ENCODE assay signal across 1 cellular context in genomic region chr2:64404002-64404731, GRCh38.
A peak's percentile ranks its signal among the peaks of the same experiment; 100 is the strongest.
TF ChIP-seq lines count a peak whose summit lies in the region.

No MANE protein-coding gene starts in this region.

TF ChIP-seq in HepG2, 621 proteins besides CTCF, POLR2A, EP300 and RAD21 (continued from another document and continues in another):
- no peak for TF ChIP-seq ZNF407 (CRISPR knock-in tag; IDR thresholded peaks at IDR 0.05; ENCODE audit: not compliant biosample characterization)
- 0 out of 2 replicates have a peak, but pooled peaks have one; percentile 11 for TF ChIP-seq NFYC (CRISPR knock-in tag; IDR thresholded peaks at IDR 0.05)
- TF ChIP-seq YEATS4 (CRISPR knock-in tag; IDR thresholded peaks at IDR 0.05; ENCODE audit: borderline replicate concordance): 0 out of 2 replicates have a peak, but pooled peaks have one; percentile 36
- TF ChIP-seq, protein P1, sequence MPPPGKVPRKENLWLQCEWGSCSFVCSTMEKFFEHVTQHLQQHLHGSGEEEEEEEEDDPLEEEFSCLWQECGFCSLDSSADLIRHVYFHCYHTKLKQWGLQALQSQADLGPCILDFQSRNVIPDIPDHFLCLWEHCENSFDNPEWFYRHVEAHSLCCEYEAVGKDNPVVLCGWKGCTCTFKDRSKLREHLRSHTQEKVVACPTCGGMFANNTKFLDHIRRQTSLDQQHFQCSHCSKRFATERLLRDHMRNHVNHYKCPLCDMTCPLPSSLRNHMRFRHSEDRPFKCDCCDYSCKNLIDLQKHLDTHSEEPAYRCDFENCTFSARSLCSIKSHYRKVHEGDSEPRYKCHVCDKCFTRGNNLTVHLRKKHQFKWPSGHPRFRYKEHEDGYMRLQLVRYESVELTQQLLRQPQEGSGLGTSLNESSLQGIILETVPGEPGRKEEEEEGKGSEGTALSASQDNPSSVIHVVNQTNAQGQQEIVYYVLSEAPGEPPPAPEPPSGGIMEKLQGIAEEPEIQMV (CRISPR knock-in tag; IDR thresholded peaks at IDR 0.05; ENCODE audit: low read depth): no peak
- TF ChIP-seq ARHGAP35 (CRISPR knock-in tag; IDR thresholded peaks at IDR 0.05; ENCODE audit: borderline replicate concordance): no peak
- TF ChIP-seq, protein P2, sequence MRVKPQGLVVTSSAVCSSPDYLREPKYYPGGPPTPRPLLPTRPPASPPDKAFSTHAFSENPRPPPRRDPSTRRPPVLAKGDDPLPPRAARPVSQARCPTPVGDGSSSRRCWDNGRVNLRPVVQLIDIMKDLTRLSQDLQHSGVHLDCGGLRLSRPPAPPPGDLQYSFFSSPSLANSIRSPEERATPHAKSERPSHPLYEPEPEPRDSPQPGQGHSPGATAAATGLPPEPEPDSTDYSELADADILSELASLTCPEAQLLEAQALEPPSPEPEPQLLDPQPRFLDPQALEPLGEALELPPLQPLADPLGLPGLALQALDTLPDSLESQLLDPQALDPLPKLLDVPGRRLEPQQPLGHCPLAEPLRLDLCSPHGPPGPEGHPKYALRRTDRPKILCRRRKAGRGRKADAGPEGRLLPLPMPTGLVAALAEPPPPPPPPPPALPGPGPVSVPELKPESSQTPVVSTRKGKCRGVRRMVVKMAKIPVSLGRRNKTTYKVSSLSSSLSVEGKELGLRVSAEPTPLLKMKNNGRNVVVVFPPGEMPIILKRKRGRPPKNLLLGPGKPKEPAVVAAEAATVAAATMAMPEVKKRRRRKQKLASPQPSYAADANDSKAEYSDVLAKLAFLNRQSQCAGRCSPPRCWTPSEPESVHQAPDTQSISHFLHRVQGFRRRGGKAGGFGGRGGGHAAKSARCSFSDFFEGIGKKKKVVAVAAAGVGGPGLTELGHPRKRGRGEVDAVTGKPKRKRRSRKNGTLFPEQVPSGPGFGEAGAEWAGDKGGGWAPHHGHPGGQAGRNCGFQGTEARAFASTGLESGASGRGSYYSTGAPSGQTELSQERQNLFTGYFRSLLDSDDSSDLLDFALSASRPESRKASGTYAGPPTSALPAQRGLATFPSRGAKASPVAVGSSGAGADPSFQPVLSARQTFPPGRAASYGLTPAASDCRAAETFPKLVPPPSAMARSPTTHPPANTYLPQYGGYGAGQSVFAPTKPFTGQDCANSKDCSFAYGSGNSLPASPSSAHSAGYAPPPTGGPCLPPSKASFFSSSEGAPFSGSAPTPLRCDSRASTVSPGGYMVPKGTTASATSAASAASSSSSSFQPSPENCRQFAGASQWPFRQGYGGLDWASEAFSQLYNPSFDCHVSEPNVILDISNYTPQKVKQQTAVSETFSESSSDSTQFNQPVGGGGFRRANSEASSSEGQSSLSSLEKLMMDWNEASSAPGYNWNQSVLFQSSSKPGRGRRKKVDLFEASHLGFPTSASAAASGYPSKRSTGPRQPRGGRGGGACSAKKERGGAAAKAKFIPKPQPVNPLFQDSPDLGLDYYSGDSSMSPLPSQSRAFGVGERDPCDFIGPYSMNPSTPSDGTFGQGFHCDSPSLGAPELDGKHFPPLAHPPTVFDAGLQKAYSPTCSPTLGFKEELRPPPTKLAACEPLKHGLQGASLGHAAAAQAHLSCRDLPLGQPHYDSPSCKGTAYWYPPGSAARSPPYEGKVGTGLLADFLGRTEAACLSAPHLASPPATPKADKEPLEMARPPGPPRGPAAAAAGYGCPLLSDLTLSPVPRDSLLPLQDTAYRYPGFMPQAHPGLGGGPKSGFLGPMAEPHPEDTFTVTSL (CRISPR knock-in tag; IDR thresholded peaks at IDR 0.05; ENCODE audit: borderline replicate concordance): peak; percentile 48; the same call in 1 of the 2 replicates
- peak; percentile 51; the same call in 1 of the 2 replicates for TF ChIP-seq IRF2 (CRISPR knock-in tag; IDR thresholded peaks at IDR 0.05)
- no peak for TF ChIP-seq SOX13 (IDR thresholded peaks at IDR 0.05)
- peak in 1 of 2 experiments; percentile 80; a peak in 2 of 4 replicates for TF ChIP-seq SOX13 (CRISPR knock-in tag; conservative IDR thresholded peaks at IDR 0.05 in 1 of 2, IDR thresholded peaks at IDR 0.05 in 1 of 2)
- TF ChIP-seq, protein P3, sequence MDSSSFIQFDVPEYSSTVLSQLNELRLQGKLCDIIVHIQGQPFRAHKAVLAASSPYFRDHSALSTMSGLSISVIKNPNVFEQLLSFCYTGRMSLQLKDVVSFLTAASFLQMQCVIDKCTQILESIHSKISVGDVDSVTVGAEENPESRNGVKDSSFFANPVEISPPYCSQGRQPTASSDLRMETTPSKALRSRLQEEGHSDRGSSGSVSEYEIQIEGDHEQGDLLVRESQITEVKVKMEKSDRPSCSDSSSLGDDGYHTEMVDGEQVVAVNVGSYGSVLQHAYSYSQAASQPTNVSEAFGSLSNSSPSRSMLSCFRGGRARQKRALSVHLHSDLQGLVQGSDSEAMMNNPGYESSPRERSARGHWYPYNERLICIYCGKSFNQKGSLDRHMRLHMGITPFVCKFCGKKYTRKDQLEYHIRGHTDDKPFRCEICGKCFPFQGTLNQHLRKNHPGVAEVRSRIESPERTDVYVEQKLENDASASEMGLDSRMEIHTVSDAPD (CRISPR knock-in tag; IDR thresholded peaks at IDR 0.05): no peak
- peak; percentile 66; the same call in 1 of the 2 replicates for TF ChIP-seq RCOR2 (CRISPR knock-in tag; IDR thresholded peaks at IDR 0.05)
- no peak for TF ChIP-seq ZFP36L1 (CRISPR knock-in tag; IDR thresholded peaks at IDR 0.05)
- TF ChIP-seq ZNF260 (CRISPR knock-in tag; IDR thresholded peaks at IDR 0.05; ENCODE audit: borderline replicate concordance, low read depth): no peak
- TF ChIP-seq ARID4A (CRISPR knock-in tag; IDR thresholded peaks at IDR 0.05; ENCODE audit: borderline replicate concordance): peak; percentile 32; the same call in 1 of the 2 replicates
- TF ChIP-seq TGIF2 (CRISPR knock-in tag; IDR thresholded peaks at IDR 0.05): no peak
- peak; percentile 52; the same call in 1 of the 2 replicates for TF ChIP-seq ZNF614 (CRISPR knock-in tag; IDR thresholded peaks at IDR 0.05; ENCODE audit: borderline replicate concordance)
- 0 out of 2 replicates have a peak, but pooled peaks have one; percentile 41 for TF ChIP-seq FOXC1 (CRISPR knock-in tag; IDR thresholded peaks at IDR 0.05; ENCODE audit: borderline replicate concordance)
- 0 out of 2 replicates have a peak, but pooled peaks have one; percentile 55 for TF ChIP-seq ZBTB7B (CRISPR knock-in tag; IDR thresholded peaks at IDR 0.05)
- TF ChIP-seq NFKB2 (CRISPR knock-in tag; IDR thresholded peaks at IDR 0.05; ENCODE audit: borderline replicate concordance): peak; percentile 71; the same call in 1 of the 2 replicates
- no peak for TF ChIP-seq CREB1 (IDR thresholded peaks at IDR 0.05)
- TF ChIP-seq CREB1 (CRISPR knock-in tag; IDR thresholded peaks at IDR 0.05): 0 out of 2 replicates have a peak, but pooled peaks have one; percentile 16
- TF ChIP-seq MXD1 (CRISPR knock-in tag; IDR thresholded peaks at IDR 0.05): no peak
- peak; percentile 72 for TF ChIP-seq FOXP4 (CRISPR knock-in tag; IDR thresholded peaks at IDR 0.05)
- TF ChIP-seq ZNF781 (CRISPR knock-in tag; IDR thresholded peaks at IDR 0.05; ENCODE audit: borderline replicate concordance, not compliant biosample characterization): peak; percentile 71
- TF ChIP-seq, protein P4, sequence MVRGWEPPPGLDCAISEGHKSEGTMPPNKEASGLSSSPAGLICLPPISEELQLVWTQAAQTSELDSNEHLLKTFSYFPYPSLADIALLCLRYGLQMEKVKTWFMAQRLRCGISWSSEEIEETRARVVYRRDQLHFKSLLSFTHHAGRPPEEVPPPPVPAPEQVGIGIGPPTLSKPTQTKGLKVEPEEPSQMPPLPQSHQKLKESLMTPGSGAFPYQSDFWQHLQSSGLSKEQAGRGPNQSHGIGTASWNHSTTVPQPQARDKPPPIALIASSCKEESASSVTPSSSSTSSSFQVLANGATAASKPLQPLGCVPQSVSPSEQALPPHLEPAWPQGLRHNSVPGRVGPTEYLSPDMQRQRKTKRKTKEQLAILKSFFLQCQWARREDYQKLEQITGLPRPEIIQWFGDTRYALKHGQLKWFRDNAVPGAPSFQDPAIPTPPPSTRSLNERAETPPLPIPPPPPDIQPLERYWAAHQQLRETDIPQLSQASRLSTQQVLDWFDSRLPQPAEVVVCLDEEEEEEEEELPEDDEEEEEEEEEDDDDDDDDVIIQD (CRISPR knock-in tag; IDR thresholded peaks at IDR 0.05; ENCODE audit: low read depth): peak; percentile 34; the same call in 1 of the 2 replicates
- TF ChIP-seq ZNF205 (CRISPR knock-in tag; IDR thresholded peaks at IDR 0.05): peak; percentile 33; the same call in 1 of the 2 replicates
